9 cellular contexts compared by ENCODE assay signal in the genomic region with DNA sequence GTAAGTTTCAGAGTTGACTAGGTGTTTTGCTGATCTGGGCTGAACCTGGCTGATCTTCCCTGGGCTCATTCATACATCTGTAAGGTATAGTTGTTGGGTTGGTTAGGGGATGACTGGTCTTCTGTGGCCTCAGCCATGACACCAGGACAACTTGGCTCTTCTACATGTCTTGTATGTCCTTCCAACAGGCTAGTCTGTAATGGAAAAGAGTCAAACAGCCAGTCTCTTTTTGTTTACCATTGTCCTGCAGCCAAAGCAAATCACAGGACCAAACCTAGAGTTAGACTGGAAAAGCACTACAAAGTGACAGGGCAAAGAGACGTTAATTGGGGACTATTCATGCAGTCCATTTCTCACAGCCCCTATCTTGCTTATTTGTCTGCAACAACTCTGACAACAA. TPM values are rescaled to one million over a fixed set of nuclear protein-coding genes. Genes with fewer than 3 reads are reported as not detected.
"Had no signal": no experiment of that assay in that cellular context is flagged by ENCODE, and none has a peak within 500 bp of the region (broad histone marks: within the 10 kb centered on the region; RNA-seq: fewer than 3 reads in every experiment).

No MANE protein-coding gene starts in this region.

- H3K4me1 Mint-ChIP-seq: IgD-negative memory B cell had no signal

- H3K36me3 ChIP-seq: HAP-1 had no signal

- H3K9ac ChIP-seq: GM23248 had no signal

- H3K4me3 Mint-ChIP-seq: HFFc6, IgD-negative memory B cell had no signal

- DNase-seq: GM23248, GOT3, H7, HFFc6 had no signal

- H2AFZ ChIP-seq: GM23248 had no signal

- FAIRE-seq: HTR-8/SVneo had no signal

- ATAC-seq: HCT116 had no signal

- H3K27ac ChIP-seq: GM23248 had no signal

- H3K4me1 ChIP-seq: HAP-1 had no signal

- H3K27ac Mint-ChIP-seq: HFFc6, IgD-negative memory B cell had no signal

- H3K4me3 ChIP-seq: GM23248, HAP-1 had no signal

RNA-seq across cellular contexts. Expression of a gene that starts 17.8 kb away (rescaled TPM):
- total RNA-seq: HT-29 had no signal

RNA-seq across cellular contexts. Expression of a gene that starts 34.4 kb away (rescaled TPM):
- total RNA-seq: H7, HT-29 had no signal
- polyA plus RNA-seq: IgD-negative memory B cell had no signal
